In genomic region chr6:40049128-40049527, GRCh38 we compare ENCODE assay signal across 4 cellular contexts.
"Had no signal": no experiment of that assay in that cellular context is flagged by ENCODE, and none has a peak within 500 bp of the region (broad histone marks: within the 10 kb centered on the region; RNA-seq: fewer than 3 reads in every experiment).

No MANE protein-coding gene starts in this region.

- DNase-seq: H9, HCEC 1CT, IMR-90 had no signal

- H3K4me3 ChIP-seq: GM23338 had no signal
